In the genomic region with DNA sequence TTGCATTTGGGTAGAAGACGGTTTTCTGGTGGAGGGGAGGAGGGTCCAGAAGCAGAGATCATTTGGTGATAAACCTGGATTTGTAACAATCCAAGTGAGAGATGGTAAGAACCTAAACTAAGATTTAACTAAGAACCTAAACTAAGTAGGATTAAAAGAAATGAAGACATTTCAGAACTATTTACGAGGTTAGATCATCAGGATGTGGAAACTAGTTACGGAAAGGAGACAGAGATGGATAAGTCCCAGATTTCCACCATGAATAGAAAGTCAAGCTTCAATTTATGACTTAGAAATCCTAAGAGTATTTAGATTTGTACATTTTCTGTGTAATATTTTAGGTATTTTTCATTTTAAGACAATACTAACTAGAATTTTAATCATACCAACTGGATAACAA, we compare ENCODE assay signal across 39 cellular contexts.
"Had no signal": no experiment of that assay in that cellular context is flagged by ENCODE, and none has a peak within 500 bp of the region (broad histone marks: within the 10 kb centered on the region; RNA-seq: fewer than 3 reads in every experiment).

No MANE protein-coding gene starts in this region.

- H3K27ac Mint-ChIP-seq: activated naive CD4-positive, alpha-beta T cell treated with anti-CD3 and anti-CD28 coated beads for 36 hours; activated naive CD4-positive, alpha-beta T cell treated with anti-CD3 and anti-CD28 coated beads, Interleukin-2, amount 10 ng/mL, durations not matched to agents 7 days and 5 days; activated naive CD4-positive, alpha-beta T cell treated with anti-CD3 and anti-CD28 coated beads, Interleukin-2, amount 50 U/mL, for 24 hours; activated naive CD4-positive, alpha-beta T cell treated with anti-CD3 and anti-CD28 coated beads, Interleukin-2, amount 50 U/mL, for 72 hours; activated naive CD8-positive, alpha-beta T cell; activated naive CD8-positive, alpha-beta T cell treated with anti-CD3 and anti-CD28 coated beads for 36 hours; activated naive CD8-positive, alpha-beta T cell treated with anti-CD3 and anti-CD28 coated beads, Interleukin-2, amount 10 ng/mL, durations not matched to agents 7 days and 5 days; activated naive CD8-positive, alpha-beta T cell treated with anti-CD3 and anti-CD28 coated beads, Interleukin-2, amount 50 U/mL, for 24 hours; activated T-cell treated with anti-CD3 and anti-CD28 coated beads, Interleukin-2, amount 50 U/mL, for 72 hours; activated T-helper 1 cell treated with anti-CD3 and anti-CD28 coated beads, Interleukin-12 subunit alpha, Interleukin-12 subunit beta, Interleukin-2, Interleukin-4 antibody, amounts not matched to agents 30 ng/mL and 10 ng/mL and 1 ng/mL, durations not matched to agents 14 hours and 24 hours and 36 hours; activated T-helper 17 cell treated with anti-CD3 and anti-CD28 coated beads, Interleukin-2, amount 50 U/mL, for 72 hours; activated T-helper 2 cell treated with anti-CD3 and anti-CD28 coated beads, Interferon-gamma antibody, Interleukin-2, Interleukin-4, amounts not matched to agents 10 μg/mL and 5 μg/mL and 100 μg/mL, durations not matched to agents 14 hours and 24 hours and 36 hours had no signal

- H3K4me3 ChIP-seq: adrenal gland, ascending aorta, body of pancreas, breast epithelium, cardiac muscle cell had no signal

- H3K4me1 Mint-ChIP-seq: activated naive CD4-positive, alpha-beta T cell treated with anti-CD3 and anti-CD28 coated beads, Interleukin-2, amount 10 ng/mL, durations not matched to agents 7 days and 5 days; activated naive CD4-positive, alpha-beta T cell treated with anti-CD3 and anti-CD28 coated beads, Interleukin-2, amount 50 U/mL, for 24 hours; activated naive CD8-positive, alpha-beta T cell treated with anti-CD3 and anti-CD28 coated beads for 36 hours; activated naive CD8-positive, alpha-beta T cell treated with anti-CD3 and anti-CD28 coated beads, Interleukin-2, amount 10 ng/mL, durations not matched to agents 7 days and 5 days; activated naive CD8-positive, alpha-beta T cell treated with anti-CD3 and anti-CD28 coated beads, Interleukin-2, amount 50 U/mL, for 24 hours; activated T-helper 17 cell treated with anti-CD3 and anti-CD28 coated beads, Interleukin-2, amount 50 U/mL, for 72 hours; central memory CD8-positive, alpha-beta T cell had no signal

- H3K4me3 Mint-ChIP-seq: activated naive CD4-positive, alpha-beta T cell treated with anti-CD3 and anti-CD28 coated beads for 36 hours; activated naive CD4-positive, alpha-beta T cell treated with anti-CD3 and anti-CD28 coated beads, Interleukin-2, amount 10 ng/mL, durations not matched to agents 7 days and 5 days; activated naive CD4-positive, alpha-beta T cell treated with anti-CD3 and anti-CD28 coated beads, Interleukin-2, amount 50 U/mL, for 24 hours; activated naive CD8-positive, alpha-beta T cell; activated naive CD8-positive, alpha-beta T cell treated with anti-CD3 and anti-CD28 coated beads for 36 hours; activated naive CD8-positive, alpha-beta T cell treated with anti-CD3 and anti-CD28 coated beads, Interleukin-2, amount 10 ng/mL, durations not matched to agents 7 days and 5 days; activated naive CD8-positive, alpha-beta T cell treated with anti-CD3 and anti-CD28 coated beads, Interleukin-2, amount 50 U/mL, for 24 hours; activated T-cell treated with anti-CD3 and anti-CD28 coated beads, Interleukin-2, amount 50 U/mL, for 4 hours; activated T-cell treated with anti-CD3 and anti-CD28 coated beads, Interleukin-2, amount 50 U/mL, for 72 hours; activated T-helper 1 cell treated with anti-CD3 and anti-CD28 coated beads, Interleukin-12 subunit alpha, Interleukin-12 subunit beta, Interleukin-2, Interleukin-4 antibody, amounts not matched to agents 30 ng/mL and 10 ng/mL and 1 ng/mL, durations not matched to agents 14 hours and 24 hours and 36 hours; activated T-helper 17 cell treated with anti-CD3 and anti-CD28 coated beads, Interleukin-2, amount 50 U/mL, for 72 hours; brain; central memory CD8-positive, alpha-beta T cell had no signal

- H3K27ac ChIP-seq: adrenal gland, ascending aorta, body of pancreas, brain microvascular endothelial cell, breast epithelium, cardiac muscle cell had no signal

- FAIRE-seq: astrocyte, bronchial epithelial cell, colon had no signal

- DNase-seq: activated effector memory CD4-positive, alpha-beta T cell treated with anti-CD3 and anti-CD28 coated beads, Interleukin-2, amount 50 U/mL, for 16 hours; activated effector memory CD4-positive, alpha-beta T cell treated with Interleukin-2 at 50 U/mL for 16 hours; activated gamma-delta T cell; activated gamma-delta T cell treated with Interleukin-2 at 50 U/mL for 16 hours; activated naive CD4-positive, alpha-beta T cell; activated naive CD4-positive, alpha-beta T cell treated with anti-CD3 and anti-CD28 coated beads for 36 hours; activated naive CD4-positive, alpha-beta T cell treated with anti-CD3 and anti-CD28 coated beads, Interleukin-2, amount 10 ng/mL, durations not matched to agents 7 days and 5 days; activated naive CD4-positive, alpha-beta T cell treated with anti-CD3 and anti-CD28 coated beads, Interleukin-2, amount 50 U/mL, for 16 hours; activated naive CD4-positive, alpha-beta T cell treated with Interleukin-2 at 50 U/mL for 16 hours; activated naive CD8-positive, alpha-beta T cell treated with anti-CD3 and anti-CD28 coated beads for 36 hours; activated naive CD8-positive, alpha-beta T cell treated with anti-CD3 and anti-CD28 coated beads, Interleukin-2, amount 10 ng/mL, durations not matched to agents 7 days and 5 days; activated naive CD8-positive, alpha-beta T cell treated with anti-CD3 and anti-CD28 coated beads, Interleukin-2, amount 50 U/mL, for 24 hours; activated T-cell treated with anti-CD3 and anti-CD28 coated beads, Interleukin-2, amount 50 U/mL, for 4 hours; activated T-cell treated with anti-CD3 and anti-CD28 coated beads, Interleukin-2, amount 50 U/mL, for 48 hours; activated T-cell treated with anti-CD3 and anti-CD28 coated beads, Interleukin-2, amount 50 U/mL, for 72 hours; adrenal gland; amniotic stem cell; amygdala; anterior cingulate cortex; aorta; body of pancreas; brain microvascular endothelial cell; caudate nucleus; central memory CD4-positive, alpha-beta T cell; cerebellar nuclear complex had no signal

- H3K9me3 Mint-ChIP-seq: activated naive CD4-positive, alpha-beta T cell treated with anti-CD3 and anti-CD28 coated beads, Interleukin-2, amount 10 ng/mL, durations not matched to agents 7 days and 5 days; activated naive CD8-positive, alpha-beta T cell treated with anti-CD3 and anti-CD28 coated beads for 36 hours; activated naive CD8-positive, alpha-beta T cell treated with anti-CD3 and anti-CD28 coated beads, Interleukin-2, amount 10 ng/mL, durations not matched to agents 7 days and 5 days; activated T-helper 1 cell treated with anti-CD3 and anti-CD28 coated beads, Interleukin-12 subunit alpha, Interleukin-12 subunit beta, Interleukin-2, Interleukin-4 antibody, amounts not matched to agents 30 ng/mL and 10 ng/mL and 1 ng/mL, durations not matched to agents 14 hours and 24 hours and 36 hours; activated T-helper 17 cell treated with anti-CD3 and anti-CD28 coated beads, Interleukin-2, amount 50 U/mL, for 72 hours; activated T-helper 2 cell treated with anti-CD3 and anti-CD28 coated beads, Interferon-gamma antibody, Interleukin-2, Interleukin-4, amounts not matched to agents 10 μg/mL and 5 μg/mL and 100 μg/mL, durations not matched to agents 14 hours and 24 hours and 36 hours had no signal

- H3K36me3 Mint-ChIP-seq: activated naive CD4-positive, alpha-beta T cell treated with anti-CD3 and anti-CD28 coated beads, Interleukin-2, amount 10 ng/mL, durations not matched to agents 7 days and 5 days; activated naive CD4-positive, alpha-beta T cell treated with anti-CD3 and anti-CD28 coated beads, Interleukin-2, amount 50 U/mL, for 24 hours; activated naive CD4-positive, alpha-beta T cell treated with anti-CD3 and anti-CD28 coated beads, Interleukin-2, amount 50 U/mL, for 72 hours; activated naive CD8-positive, alpha-beta T cell; activated naive CD8-positive, alpha-beta T cell treated with anti-CD3 and anti-CD28 coated beads for 36 hours; activated naive CD8-positive, alpha-beta T cell treated with anti-CD3 and anti-CD28 coated beads, Interleukin-2, amount 10 ng/mL, durations not matched to agents 7 days and 5 days; brain had no signal

- H3K9me3 ChIP-seq: adrenal gland, ascending aorta, body of pancreas, breast epithelium had no signal

- H3K4me1 ChIP-seq: adrenal gland, ascending aorta, body of pancreas, breast epithelium had no signal

- H3K27me3 ChIP-seq: adrenal gland, ascending aorta, body of pancreas, brain microvascular endothelial cell, breast epithelium, cardiac muscle cell had no signal

- H3K36me3 ChIP-seq: adrenal gland, ascending aorta, brain microvascular endothelial cell, breast epithelium, cardiac muscle cell had no signal

- H3K27me3 Mint-ChIP-seq: activated naive CD4-positive, alpha-beta T cell treated with anti-CD3 and anti-CD28 coated beads, Interleukin-2, amount 10 ng/mL, durations not matched to agents 7 days and 5 days; activated naive CD4-positive, alpha-beta T cell treated with anti-CD3 and anti-CD28 coated beads, Interleukin-2, amount 50 U/mL, for 24 hours; activated naive CD8-positive, alpha-beta T cell treated with anti-CD3 and anti-CD28 coated beads for 36 hours; activated naive CD8-positive, alpha-beta T cell treated with anti-CD3 and anti-CD28 coated beads, Interleukin-2, amount 50 U/mL, for 24 hours; activated T-helper 17 cell treated with anti-CD3 and anti-CD28 coated beads, Interleukin-2, amount 50 U/mL, for 72 hours; central memory CD8-positive, alpha-beta T cell had no signal

- ATAC-seq: activated naive CD4-positive, alpha-beta T cell treated with anti-CD3 and anti-CD28 coated beads, Interleukin-2, amount 50 U/mL, for 72 hours; activated naive CD8-positive, alpha-beta T cell treated with anti-CD3 and anti-CD28 coated beads, Interleukin-2, amount 50 U/mL, for 24 hours; activated T-cell treated with anti-CD3 and anti-CD28 coated beads, Interleukin-2, amount 50 U/mL, for 4 hours; activated T-cell treated with anti-CD3 and anti-CD28 coated beads, Interleukin-2, amount 50 U/mL, for 72 hours; activated T-helper 17 cell treated with anti-CD3 and anti-CD28 coated beads, Interleukin-2, amount 50 U/mL, for 72 hours; body of pancreas had no signal
